1 cellular context compared by ENCODE assay signal in the genomic region with DNA sequence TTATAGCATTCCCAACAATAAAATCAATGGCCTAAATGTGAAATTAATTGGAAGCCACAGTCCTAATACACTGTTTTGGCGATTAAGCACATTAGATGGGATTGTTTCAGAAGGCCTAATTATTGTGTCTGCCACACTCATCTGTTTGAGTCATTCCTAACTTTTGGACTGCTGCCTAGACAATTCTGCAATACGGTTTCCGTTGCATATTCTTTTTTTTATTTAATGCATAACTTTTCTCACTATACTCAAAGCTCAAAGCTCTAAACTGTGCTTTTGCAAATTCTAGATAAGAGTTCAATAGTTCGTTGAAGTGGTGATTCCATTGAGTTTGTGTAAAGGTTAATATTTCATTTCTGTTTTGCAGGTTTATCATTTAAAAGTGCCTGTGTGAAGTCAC.
TF ChIP-seq lines count a peak whose summit lies in the region.

No MANE protein-coding gene starts in this region.

TF ChIP-seq in HEK293, 187 proteins besides CTCF, POLR2A, EP300 and RAD21 (continued from another document):
- TF ChIP-seq ZNF792 (tag by site-specific recombination; IDR thresholded peaks at IDR 0.05) (no peak), ZNF514 (tag by site-specific recombination; IDR thresholded peaks at IDR 0.05) (no peak), REPIN1 (tag by site-specific recombination; IDR thresholded peaks at IDR 0.05; ENCODE audit: low read depth) (no peak)
- TF ChIP-seq, protein P1, sequence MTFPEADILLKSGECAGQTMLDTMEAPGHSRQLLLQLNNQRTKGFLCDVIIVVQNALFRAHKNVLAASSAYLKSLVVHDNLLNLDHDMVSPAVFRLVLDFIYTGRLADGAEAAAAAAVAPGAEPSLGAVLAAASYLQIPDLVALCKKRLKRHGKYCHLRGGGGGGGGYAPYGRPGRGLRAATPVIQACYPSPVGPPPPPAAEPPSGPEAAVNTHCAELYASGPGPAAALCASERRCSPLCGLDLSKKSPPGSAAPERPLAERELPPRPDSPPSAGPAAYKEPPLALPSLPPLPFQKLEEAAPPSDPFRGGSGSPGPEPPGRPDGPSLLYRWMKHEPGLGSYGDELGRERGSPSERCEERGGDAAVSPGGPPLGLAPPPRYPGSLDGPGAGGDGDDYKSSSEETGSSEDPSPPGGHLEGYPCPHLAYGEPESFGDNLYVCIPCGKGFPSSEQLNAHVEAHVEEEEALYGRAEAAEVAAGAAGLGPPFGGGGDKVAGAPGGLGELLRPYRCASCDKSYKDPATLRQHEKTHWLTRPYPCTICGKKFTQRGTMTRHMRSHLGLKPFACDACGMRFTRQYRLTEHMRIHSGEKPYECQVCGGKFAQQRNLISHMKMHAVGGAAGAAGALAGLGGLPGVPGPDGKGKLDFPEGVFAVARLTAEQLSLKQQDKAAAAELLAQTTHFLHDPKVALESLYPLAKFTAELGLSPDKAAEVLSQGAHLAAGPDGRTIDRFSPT (tag by site-specific recombination; IDR thresholded peaks at IDR 0.05): peak; percentile 43; the same call in 1 of the 2 replicates
- TF ChIP-seq, protein P2, sequence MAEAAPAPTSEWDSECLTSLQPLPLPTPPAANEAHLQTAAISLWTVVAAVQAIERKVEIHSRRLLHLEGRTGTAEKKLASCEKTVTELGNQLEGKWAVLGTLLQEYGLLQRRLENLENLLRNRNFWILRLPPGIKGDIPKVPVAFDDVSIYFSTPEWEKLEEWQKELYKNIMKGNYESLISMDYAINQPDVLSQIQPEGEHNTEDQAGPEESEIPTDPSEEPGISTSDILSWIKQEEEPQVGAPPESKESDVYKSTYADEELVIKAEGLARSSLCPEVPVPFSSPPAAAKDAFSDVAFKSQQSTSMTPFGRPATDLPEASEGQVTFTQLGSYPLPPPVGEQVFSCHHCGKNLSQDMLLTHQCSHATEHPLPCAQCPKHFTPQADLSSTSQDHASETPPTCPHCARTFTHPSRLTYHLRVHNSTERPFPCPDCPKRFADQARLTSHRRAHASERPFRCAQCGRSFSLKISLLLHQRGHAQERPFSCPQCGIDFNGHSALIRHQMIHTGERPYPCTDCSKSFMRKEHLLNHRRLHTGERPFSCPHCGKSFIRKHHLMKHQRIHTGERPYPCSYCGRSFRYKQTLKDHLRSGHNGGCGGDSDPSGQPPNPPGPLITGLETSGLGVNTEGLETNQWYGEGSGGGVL (tag by site-specific recombination; IDR thresholded peaks at IDR 0.05): no peak
